Comparison of ENCODE assay signal across 3 cellular contexts in the genomic region with DNA sequence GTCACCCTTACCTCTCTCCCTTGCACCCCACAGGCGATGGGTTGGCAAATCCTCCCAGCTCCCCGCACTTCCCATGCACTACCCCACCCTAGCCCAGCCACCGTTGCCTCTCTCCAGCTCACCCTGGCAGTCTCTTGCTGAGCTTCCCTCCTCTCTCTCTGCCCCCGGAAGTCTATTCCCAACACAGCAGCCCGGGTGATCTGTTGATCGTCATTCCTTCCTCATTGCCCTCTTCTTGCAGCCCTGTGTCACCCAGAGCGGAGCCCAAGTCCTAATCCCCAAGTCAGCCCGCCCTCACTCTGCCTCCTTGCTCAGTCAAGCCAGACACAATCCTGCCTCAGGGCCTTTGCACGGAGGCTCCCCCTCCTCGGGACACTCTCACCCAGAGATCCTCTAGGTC.
TF ChIP-seq lines count a peak whose summit lies in the region.

No MANE protein-coding gene starts in this region.

TF ChIP-seq in SK-N-SH, 30 proteins besides CTCF, POLR2A, EP300 and RAD21 (continued from another document):
- no peak for TF ChIP-seq NFIC (IDR thresholded peaks at IDR 0.05; ENCODE audit: borderline replicate concordance)
- TF ChIP-seq MEF2A (IDR thresholded peaks at IDR 0.05; ENCODE audit: borderline replicate concordance, low read depth), result no peak
- TF ChIP-seq, protein P1, sequence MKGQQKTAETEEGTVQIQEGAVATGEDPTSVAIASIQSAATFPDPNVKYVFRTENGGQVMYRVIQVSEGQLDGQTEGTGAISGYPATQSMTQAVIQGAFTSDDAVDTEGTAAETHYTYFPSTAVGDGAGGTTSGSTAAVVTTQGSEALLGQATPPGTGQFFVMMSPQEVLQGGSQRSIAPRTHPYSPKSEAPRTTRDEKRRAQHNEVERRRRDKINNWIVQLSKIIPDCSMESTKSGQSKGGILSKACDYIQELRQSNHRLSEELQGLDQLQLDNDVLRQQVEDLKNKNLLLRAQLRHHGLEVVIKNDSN (IDR thresholded peaks at IDR 0.05; ENCODE audit: borderline replicate concordance, low read depth), result no peak
- no peak for TF ChIP-seq POLR2AphosphoS5 (IDR thresholded peaks at IDR 0.05; ENCODE audit: low read depth, low read length)
- no peak for TF ChIP-seq RXRA (IDR thresholded peaks at IDR 0.05; ENCODE audit: borderline replicate concordance, low read depth)
- TF ChIP-seq, protein P2, sequence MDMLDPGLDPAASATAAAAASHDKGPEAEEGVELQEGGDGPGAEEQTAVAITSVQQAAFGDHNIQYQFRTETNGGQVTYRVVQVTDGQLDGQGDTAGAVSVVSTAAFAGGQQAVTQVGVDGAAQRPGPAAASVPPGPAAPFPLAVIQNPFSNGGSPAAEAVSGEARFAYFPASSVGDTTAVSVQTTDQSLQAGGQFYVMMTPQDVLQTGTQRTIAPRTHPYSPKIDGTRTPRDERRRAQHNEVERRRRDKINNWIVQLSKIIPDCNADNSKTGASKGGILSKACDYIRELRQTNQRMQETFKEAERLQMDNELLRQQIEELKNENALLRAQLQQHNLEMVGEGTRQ (IDR thresholded peaks at IDR 0.05; ENCODE audit: borderline replicate concordance, low read depth, low read length), result no peak
- no peak for TF ChIP-seq FOSL2 (IDR thresholded peaks at IDR 0.05; ENCODE audit: borderline replicate concordance, low read depth)
- no peak for TF ChIP-seq RFX5 (IDR thresholded peaks at IDR 0.05; ENCODE audit: low read length)
- TF ChIP-seq FOXJ3 (CRISPR knock-in tag; IDR thresholded peaks at IDR 0.05), result no peak
- no peak for TF ChIP-seq JUND (IDR thresholded peaks at IDR 0.05)
- TF ChIP-seq, protein P3, sequence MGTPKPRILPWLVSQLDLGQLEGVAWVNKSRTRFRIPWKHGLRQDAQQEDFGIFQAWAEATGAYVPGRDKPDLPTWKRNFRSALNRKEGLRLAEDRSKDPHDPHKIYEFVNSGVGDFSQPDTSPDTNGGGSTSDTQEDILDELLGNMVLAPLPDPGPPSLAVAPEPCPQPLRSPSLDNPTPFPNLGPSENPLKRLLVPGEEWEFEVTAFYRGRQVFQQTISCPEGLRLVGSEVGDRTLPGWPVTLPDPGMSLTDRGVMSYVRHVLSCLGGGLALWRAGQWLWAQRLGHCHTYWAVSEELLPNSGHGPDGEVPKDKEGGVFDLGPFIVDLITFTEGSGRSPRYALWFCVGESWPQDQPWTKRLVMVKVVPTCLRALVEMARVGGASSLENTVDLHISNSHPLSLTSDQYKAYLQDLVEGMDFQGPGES (IDR thresholded peaks at IDR 0.05; ENCODE audit: low read depth, low read length), result no peak
- TF ChIP-seq SIN3A (IDR thresholded peaks at IDR 0.05; ENCODE audit: borderline replicate concordance, low read depth, low read length), result no peak

TF ChIP-seq in SK-N-SH treated with all-trans-retinoic acid at 6 μM for 48 hours, 23 proteins besides CTCF, POLR2A, EP300 and RAD21:
- TF ChIP-seq, protein P4, sequence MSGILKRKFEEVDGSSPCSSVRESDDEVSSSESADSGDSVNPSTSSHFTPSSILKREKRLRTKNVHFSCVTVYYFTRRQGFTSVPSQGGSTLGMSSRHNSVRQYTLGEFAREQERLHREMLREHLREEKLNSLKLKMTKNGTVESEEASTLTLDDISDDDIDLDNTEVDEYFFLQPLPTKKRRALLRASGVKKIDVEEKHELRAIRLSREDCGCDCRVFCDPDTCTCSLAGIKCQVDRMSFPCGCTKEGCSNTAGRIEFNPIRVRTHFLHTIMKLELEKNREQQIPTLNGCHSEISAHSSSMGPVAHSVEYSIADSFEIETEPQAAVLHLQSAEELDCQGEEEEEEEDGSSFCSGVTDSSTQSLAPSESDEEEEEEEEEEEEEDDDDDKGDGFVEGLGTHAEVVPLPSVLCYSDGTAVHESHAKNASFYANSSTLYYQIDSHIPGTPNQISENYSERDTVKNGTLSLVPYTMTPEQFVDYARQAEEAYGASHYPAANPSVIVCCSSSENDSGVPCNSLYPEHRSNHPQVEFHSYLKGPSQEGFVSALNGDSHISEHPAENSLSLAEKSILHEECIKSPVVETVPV (CRISPR knock-in tag; IDR thresholded peaks at IDR 0.05), result no peak
- TF ChIP-seq, protein P5, sequence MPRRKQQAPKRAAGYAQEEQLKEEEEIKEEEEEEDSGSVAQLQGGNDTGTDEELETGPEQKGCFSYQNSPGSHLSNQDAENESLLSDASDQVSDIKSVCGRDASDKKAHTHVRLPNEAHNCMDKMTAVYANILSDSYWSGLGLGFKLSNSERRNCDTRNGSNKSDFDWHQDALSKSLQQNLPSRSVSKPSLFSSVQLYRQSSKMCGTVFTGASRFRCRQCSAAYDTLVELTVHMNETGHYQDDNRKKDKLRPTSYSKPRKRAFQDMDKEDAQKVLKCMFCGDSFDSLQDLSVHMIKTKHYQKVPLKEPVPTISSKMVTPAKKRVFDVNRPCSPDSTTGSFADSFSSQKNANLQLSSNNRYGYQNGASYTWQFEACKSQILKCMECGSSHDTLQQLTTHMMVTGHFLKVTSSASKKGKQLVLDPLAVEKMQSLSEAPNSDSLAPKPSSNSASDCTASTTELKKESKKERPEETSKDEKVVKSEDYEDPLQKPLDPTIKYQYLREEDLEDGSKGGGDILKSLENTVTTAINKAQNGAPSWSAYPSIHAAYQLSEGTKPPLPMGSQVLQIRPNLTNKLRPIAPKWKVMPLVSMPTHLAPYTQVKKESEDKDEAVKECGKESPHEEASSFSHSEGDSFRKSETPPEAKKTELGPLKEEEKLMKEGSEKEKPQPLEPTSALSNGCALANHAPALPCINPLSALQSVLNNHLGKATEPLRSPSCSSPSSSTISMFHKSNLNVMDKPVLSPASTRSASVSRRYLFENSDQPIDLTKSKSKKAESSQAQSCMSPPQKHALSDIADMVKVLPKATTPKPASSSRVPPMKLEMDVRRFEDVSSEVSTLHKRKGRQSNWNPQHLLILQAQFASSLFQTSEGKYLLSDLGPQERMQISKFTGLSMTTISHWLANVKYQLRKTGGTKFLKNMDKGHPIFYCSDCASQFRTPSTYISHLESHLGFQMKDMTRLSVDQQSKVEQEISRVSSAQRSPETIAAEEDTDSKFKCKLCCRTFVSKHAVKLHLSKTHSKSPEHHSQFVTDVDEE (CRISPR knock-in tag; IDR thresholded peaks at IDR 0.05), result no peak
- TF ChIP-seq ESRRG (CRISPR knock-in tag; IDR thresholded peaks at IDR 0.05) (no peak), ZNF8 (CRISPR knock-in tag; IDR thresholded peaks at IDR 0.05) (no peak), RARB (CRISPR knock-in tag; IDR thresholded peaks at IDR 0.05) (no peak), BACH2 (CRISPR knock-in tag; IDR thresholded peaks at IDR 0.05; ENCODE audit: borderline replicate concordance) (no peak), ZFP3 (CRISPR knock-in tag; IDR thresholded peaks at IDR 0.05) (no peak), SNAI2 (CRISPR knock-in tag; IDR thresholded peaks at IDR 0.05) (no peak), OSR1 (CRISPR knock-in tag; IDR thresholded peaks at IDR 0.05) (no peak), PPARA (CRISPR knock-in tag; IDR thresholded peaks at IDR 0.05; ENCODE audit: borderline replicate concordance) (no peak), TCF4 (CRISPR knock-in tag; IDR thresholded peaks at IDR 0.05; ENCODE audit: borderline replicate concordance) (no peak), ZNF565 (CRISPR knock-in tag; conservative IDR thresholded peaks at IDR 0.05; ENCODE audit: low read depth) (no peak), ZNF70 (CRISPR knock-in tag; IDR thresholded peaks at IDR 0.05) (no peak)
- TF ChIP-seq, protein P6, sequence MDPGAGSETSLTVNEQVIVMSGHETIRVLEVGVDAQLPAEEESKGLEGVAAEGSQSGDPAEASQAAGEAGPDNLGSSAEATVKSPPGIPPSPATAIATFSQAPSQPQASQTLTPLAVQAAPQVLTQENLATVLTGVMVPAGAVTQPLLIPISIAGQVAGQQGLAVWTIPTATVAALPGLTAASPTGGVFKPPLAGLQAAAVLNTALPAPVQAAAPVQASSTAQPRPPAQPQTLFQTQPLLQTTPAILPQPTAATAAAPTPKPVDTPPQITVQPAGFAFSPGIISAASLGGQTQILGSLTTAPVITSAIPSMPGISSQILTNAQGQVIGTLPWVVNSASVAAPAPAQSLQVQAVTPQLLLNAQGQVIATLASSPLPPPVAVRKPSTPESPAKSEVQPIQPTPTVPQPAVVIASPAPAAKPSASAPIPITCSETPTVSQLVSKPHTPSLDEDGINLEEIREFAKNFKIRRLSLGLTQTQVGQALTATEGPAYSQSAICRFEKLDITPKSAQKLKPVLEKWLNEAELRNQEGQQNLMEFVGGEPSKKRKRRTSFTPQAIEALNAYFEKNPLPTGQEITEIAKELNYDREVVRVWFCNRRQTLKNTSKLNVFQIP (CRISPR knock-in tag; IDR thresholded peaks at IDR 0.05; ENCODE audit: borderline replicate concordance, low read depth), result no peak
TF ChIP-seq in SK-N-SH treated with all-trans-retinoic acid at 6 μM for 48 hours: peak in this region for 0.

TF ChIP-seq in GM23338, 12 proteins besides CTCF, POLR2A, EP300 and RAD21 (continued from another document and continues in another):
- TF ChIP-seq, protein P7, sequence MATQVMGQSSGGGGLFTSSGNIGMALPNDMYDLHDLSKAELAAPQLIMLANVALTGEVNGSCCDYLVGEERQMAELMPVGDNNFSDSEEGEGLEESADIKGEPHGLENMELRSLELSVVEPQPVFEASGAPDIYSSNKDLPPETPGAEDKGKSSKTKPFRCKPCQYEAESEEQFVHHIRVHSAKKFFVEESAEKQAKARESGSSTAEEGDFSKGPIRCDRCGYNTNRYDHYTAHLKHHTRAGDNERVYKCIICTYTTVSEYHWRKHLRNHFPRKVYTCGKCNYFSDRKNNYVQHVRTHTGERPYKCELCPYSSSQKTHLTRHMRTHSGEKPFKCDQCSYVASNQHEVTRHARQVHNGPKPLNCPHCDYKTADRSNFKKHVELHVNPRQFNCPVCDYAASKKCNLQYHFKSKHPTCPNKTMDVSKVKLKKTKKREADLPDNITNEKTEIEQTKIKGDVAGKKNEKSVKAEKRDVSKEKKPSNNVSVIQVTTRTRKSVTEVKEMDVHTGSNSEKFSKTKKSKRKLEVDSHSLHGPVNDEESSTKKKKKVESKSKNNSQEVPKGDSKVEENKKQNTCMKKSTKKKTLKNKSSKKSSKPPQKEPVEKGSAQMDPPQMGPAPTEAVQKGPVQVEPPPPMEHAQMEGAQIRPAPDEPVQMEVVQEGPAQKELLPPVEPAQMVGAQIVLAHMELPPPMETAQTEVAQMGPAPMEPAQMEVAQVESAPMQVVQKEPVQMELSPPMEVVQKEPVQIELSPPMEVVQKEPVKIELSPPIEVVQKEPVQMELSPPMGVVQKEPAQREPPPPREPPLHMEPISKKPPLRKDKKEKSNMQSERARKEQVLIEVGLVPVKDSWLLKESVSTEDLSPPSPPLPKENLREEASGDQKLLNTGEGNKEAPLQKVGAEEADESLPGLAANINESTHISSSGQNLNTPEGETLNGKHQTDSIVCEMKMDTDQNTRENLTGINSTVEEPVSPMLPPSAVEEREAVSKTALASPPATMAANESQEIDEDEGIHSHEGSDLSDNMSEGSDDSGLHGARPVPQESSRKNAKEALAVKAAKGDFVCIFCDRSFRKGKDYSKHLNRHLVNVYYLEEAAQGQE (IDR thresholded peaks at IDR 0.05; ENCODE audit: unreplicated experiment), result no peak
- TF ChIP-seq STAT1 (IDR thresholded peaks at IDR 0.05; ENCODE audit: unreplicated experiment) (no peak), EZH2 (IDR thresholded peaks at IDR 0.05; ENCODE audit: low read depth, unreplicated experiment) (no peak), CREB1 (CRISPR knock-in tag; IDR thresholded peaks at IDR 0.05; ENCODE audit: low read depth) (no peak)
- TF ChIP-seq, protein P8, sequence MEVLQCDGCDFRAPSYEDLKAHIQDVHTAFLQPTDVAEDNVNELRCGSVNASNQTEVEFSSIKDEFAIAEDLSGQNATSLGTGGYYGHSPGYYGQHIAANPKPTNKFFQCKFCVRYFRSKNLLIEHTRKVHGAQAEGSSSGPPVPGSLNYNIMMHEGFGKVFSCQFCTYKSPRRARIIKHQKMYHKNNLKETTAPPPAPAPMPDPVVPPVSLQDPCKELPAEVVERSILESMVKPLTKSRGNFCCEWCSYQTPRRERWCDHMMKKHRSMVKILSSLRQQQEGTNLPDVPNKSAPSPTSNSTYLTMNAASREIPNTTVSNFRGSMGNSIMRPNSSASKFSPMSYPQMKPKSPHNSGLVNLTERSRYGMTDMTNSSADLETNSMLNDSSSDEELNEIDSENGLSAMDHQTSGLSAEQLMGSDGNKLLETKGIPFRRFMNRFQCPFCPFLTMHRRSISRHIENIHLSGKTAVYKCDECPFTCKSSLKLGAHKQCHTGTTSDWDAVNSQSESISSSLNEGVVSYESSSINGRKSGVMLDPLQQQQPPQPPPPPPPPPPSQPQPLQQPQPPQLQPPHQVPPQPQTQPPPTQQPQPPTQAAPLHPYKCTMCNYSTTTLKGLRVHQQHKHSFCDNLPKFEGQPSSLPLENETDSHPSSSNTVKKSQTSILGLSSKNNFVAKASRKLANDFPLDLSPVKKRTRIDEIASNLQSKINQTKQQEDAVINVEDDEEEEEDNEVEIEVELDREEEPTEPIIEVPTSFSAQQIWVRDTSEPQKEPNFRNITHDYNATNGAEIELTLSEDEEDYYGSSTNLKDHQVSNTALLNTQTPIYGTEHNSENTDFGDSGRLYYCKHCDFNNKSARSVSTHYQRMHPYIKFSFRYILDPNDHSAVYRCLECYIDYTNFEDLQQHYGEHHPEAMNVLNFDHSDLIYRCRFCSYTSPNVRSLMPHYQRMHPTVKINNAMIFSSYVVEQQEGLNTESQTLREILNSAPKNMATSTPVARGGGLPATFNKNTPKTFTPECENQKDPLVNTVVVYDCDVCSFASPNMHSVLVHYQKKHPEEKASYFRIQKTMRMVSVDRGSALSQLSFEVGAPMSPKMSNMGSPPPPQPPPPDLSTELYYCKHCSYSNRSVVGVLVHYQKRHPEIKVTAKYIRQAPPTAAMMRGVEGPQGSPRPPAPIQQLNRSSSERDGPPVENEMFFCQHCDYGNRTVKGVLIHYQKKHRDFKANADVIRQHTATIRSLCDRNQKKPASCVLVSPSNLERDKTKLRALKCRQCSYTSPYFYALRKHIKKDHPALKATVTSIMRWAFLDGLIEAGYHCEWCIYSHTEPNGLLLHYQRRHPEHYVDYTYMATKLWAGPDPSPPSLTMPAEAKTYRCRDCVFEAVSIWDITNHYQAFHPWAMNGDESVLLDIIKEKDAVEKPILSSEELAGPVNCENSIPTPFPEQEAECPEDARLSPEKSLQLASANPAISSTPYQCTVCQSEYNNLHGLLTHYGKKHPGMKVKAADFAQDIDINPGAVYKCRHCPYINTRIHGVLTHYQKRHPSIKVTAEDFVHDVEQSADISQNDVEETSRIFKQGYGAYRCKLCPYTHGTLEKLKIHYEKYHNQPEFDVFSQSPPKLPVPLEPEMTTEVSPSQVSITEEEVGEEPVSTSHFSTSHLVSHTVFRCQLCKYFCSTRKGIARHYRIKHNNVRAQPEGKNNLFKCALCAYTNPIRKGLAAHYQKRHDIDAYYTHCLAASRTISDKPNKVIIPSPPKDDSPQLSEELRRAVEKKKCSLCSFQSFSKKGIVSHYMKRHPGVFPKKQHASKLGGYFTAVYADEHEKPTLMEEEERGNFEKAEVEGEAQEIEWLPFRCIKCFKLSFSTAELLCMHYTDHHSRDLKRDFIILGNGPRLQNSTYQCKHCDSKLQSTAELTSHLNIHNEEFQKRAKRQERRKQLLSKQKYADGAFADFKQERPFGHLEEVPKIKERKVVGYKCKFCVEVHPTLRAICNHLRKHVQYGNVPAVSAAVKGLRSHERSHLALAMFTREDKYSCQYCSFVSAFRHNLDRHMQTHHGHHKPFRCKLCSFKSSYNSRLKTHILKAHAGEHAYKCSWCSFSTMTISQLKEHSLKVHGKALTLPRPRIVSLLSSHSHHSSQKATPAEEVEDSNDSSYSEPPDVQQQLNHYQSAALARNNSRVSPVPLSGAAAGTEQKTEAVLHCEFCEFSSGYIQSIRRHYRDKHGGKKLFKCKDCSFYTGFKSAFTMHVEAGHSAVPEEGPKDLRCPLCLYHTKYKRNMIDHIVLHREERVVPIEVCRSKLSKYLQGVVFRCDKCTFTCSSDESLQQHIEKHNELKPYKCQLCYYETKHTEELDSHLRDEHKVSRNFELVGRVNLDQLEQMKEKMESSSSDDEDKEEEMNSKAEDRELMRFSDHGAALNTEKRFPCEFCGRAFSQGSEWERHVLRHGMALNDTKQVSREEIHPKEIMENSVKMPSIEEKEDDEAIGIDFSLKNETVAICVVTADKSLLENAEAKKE (CRISPR knock-in tag; IDR thresholded peaks at IDR 0.05), result no peak
- TF ChIP-seq, protein P9, sequence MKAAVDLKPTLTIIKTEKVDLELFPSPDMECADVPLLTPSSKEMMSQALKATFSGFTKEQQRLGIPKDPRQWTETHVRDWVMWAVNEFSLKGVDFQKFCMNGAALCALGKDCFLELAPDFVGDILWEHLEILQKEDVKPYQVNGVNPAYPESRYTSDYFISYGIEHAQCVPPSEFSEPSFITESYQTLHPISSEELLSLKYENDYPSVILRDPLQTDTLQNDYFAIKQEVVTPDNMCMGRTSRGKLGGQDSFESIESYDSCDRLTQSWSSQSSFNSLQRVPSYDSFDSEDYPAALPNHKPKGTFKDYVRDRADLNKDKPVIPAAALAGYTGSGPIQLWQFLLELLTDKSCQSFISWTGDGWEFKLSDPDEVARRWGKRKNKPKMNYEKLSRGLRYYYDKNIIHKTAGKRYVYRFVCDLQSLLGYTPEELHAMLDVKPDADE (IDR thresholded peaks at IDR 0.05), result no peak
